ENCODE assay signal across 9 cellular contexts in the genomic region with DNA sequence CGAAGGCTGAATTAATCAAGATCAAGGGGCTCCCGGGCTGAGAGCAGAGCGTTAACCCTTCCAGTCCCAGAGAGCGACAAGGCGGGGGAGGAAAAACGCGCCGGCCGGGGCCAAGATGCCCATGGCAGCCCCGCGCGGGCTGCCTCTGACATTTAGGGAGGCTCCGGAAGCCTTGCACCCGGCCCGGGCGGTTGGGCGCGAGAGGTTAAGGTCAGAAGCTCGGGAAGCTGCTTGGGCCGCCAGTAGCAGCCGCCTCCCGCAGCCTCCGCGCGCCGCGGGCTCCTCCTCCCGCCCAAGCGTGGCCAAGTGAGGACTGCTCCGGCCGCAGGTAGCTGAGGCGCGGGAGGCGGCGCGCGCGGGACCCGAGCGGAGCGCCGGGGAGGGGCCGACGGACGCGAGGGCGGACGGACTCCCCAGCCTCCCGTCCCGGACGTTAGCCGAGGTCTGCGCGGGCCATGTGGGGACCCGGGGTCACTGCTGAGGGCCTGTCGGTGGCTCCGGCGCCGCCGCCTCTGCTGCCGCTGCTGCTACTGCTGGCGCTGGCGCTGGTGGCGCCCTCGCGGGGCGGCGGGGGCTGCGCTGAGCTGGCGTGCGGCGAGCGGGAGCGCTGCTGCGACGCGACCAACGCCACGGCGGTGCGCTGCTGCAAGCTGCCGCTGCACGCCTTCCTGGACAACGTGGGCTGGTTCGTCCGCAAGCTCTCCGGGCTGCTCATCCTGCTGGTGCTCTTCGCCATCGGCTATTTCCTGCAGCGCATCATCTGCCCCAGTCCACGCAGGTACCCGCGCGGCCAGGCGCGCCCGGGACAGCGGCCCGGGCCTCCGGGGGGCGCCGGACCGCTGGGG. TPM values are rescaled to one million over a fixed set of nuclear protein-coding genes. Genes with fewer than 3 reads are reported as not detected.
DNase-seq lines count a peak whose midpoint lies in the region; ATAC-seq and TF ChIP-seq lines count a peak whose summit lies in the region.
"Had no signal": no experiment of that assay in that cellular context is flagged by ENCODE, and none has a peak within 500 bp of the region (broad histone marks: within the 10 kb centered on the region; RNA-seq: fewer than 3 reads in every experiment).

C3orf80 (plus strand) TSS at position 242 of the 845 bp plus-strand sequence; CDS start at position 456, 214 bp downstream.

- peak within 1 kb of the TSS; percentile 73 for H3K4me3 Mint-ChIP-seq in activated naive CD8-positive, alpha-beta T cell treated with anti-CD3 and anti-CD28 coated beads for 36 hours
- peak within 1 kb of the TSS; percentile 74 for H3K4me3 Mint-ChIP-seq in progenitor cell of endocrine pancreas (ENCODE audit: low read depth)

- H3K27me3 ChIP-seq in HUES6 (ENCODE audit: control insufficient read depth, insufficient read depth, low read length) = peaks cover 93% of the 10 kb centered on the region
- H3K27me3 ChIP-seq in left ventricle myocardium inferior (ENCODE audit: low read depth) = peaks cover 55% of the 10 kb centered on the region

- peaks cover 10% of the 10 kb centered on the region for H3K4me1 Mint-ChIP-seq in activated naive CD8-positive, alpha-beta T cell treated with anti-CD3 and anti-CD28 coated beads for 36 hours
- H3K4me1 Mint-ChIP-seq in progenitor cell of endocrine pancreas (ENCODE audit: low read depth) = peaks cover 7% of the 10 kb centered on the region

- intact Hi-C loops in left ventricle myocardium inferior (cut with micrococcal nuclease) = no loop called here

- H3K36me3 Mint-ChIP-seq in activated naive CD8-positive, alpha-beta T cell treated with anti-CD3 and anti-CD28 coated beads for 36 hours = no peaks in the 10 kb centered on the region
- H3K36me3 Mint-ChIP-seq in progenitor cell of endocrine pancreas (ENCODE audit: insufficient read depth) = no peaks in the 10 kb centered on the region

- peak within 1 kb of the TSS; percentile 31 for H3K9ac ChIP-seq in HUES6 (ENCODE audit: low read length)

- H3K4me1 ChIP-seq in HUES6 (ENCODE audit: control insufficient read depth, insufficient read depth, low read length) (peaks cover 9% of the 10 kb centered on the region), left ventricle myocardium inferior (peaks cover 25% of the 10 kb centered on the region)

- DNase-seq in GDM1 (lab: John Stamatoyannopoulos, UW) = peak; percentile 19
- DNase-seq in RPMI7951 (ENCODE audit: low read depth) = peak; percentile 56
- peak; percentile 71 for DNase-seq in activated naive CD8-positive, alpha-beta T cell treated with anti-CD3 and anti-CD28 coated beads for 36 hours
- peak; percentile 36 for DNase-seq in left ventricle myocardium inferior
- DNase-seq in progenitor cell of endocrine pancreas (ENCODE audit: low spot score, unreplicated experiment) = peak; percentile 45
- no peak for DNase-seq in epidermal melanocyte (ENCODE audit: insufficient read length, low spot score)

- peak; percentile 86 for ATAC-seq in GM21717 (IDR thresholded peaks at IDR 0.05; ENCODE audit: unreplicated experiment)

- H3K9me3 Mint-ChIP-seq in activated naive CD8-positive, alpha-beta T cell treated with anti-CD3 and anti-CD28 coated beads for 36 hours = no peaks in the 10 kb centered on the region
- no peaks in the 10 kb centered on the region for H3K9me3 Mint-ChIP-seq in progenitor cell of endocrine pancreas (ENCODE audit: low read depth)

- H3K27ac Mint-ChIP-seq in activated naive CD8-positive, alpha-beta T cell treated with anti-CD3 and anti-CD28 coated beads for 36 hours = no peak within 1 kb of the TSS
- peak within 1 kb of the TSS; percentile 59 for H3K27ac Mint-ChIP-seq in progenitor cell of endocrine pancreas

- H3K36me3 ChIP-seq in HUES6 (ENCODE audit: control insufficient read depth, insufficient read depth, low read length) = no peaks in the 10 kb centered on the region
- no peaks in the 10 kb centered on the region for H3K36me3 ChIP-seq in left ventricle myocardium inferior

- peaks cover 64% of the 10 kb centered on the region for H3K27me3 Mint-ChIP-seq in activated naive CD8-positive, alpha-beta T cell treated with anti-CD3 and anti-CD28 coated beads for 36 hours
- peaks cover 65% of the 10 kb centered on the region for H3K27me3 Mint-ChIP-seq in progenitor cell of endocrine pancreas

- H3K27ac ChIP-seq in HUES6 (ENCODE audit: low read depth, low read length) (no peak within 1 kb of the TSS), left ventricle myocardium inferior (replicated peaks) (no peak within 1 kb of the TSS)
- H3K27ac ChIP-seq: epithelial cell of prostate had no signal

- H3K9me3 ChIP-seq in HUES6 (ENCODE audit: control insufficient read depth, insufficient read depth, low read depth, low read length) (no peaks in the 10 kb centered on the region), left ventricle myocardium inferior (replicated peaks) (no peaks in the 10 kb centered on the region)

- TF ChIP-seq CTCF in left ventricle myocardium inferior (IDR thresholded peaks at IDR 0.05; ENCODE audit: borderline replicate concordance) (peak; percentile 45), progenitor cell of endocrine pancreas (IDR thresholded peaks at IDR 0.05; ENCODE audit: unreplicated experiment) (peak; percentile 36)

- H3K4me3 ChIP-seq in HUES6 (ENCODE audit: low read depth, low read length) (peak within 1 kb of the TSS; percentile 65), left ventricle myocardium inferior (peak within 1 kb of the TSS; percentile 77)

RNA-seq across cellular contexts. Expression of gene C3orf80, which starts in this region (rescaled TPM):
- total RNA-seq in RPMI7951 (2014; rRNA removed; shearing (Covaris generic)) = 0.48 and 0.49 TPM in 2 replicates
- not detected for total RNA-seq in activated naive CD8-positive, alpha-beta T cell treated with anti-CD3 and anti-CD28 coated beads for 36 hours
- 0.14 TPM for total RNA-seq in left ventricle myocardium inferior
- total RNA-seq in progenitor cell of endocrine pancreas = 0.38 and 0.50 TPM in 2 replicates

Comparison
In these comparisons a context has a peak if more than half of its experiments do, and no peak if none do; other contexts are left out.
1. Peak in DNase-seq in RPMI7951; RNA of the gene not detected or under 1 TPM.
2. Peak in DNase-seq in activated naive CD8-positive, alpha-beta T cell treated with anti-CD3 and anti-CD28 coated beads for 36 hours; RNA of the gene not detected or under 1 TPM.
3. Peak in DNase-seq and H3K4me3 ChIP-seq in left ventricle myocardium inferior; RNA of the gene not detected or under 1 TPM.
4. Peak in DNase-seq in progenitor cell of endocrine pancreas; RNA of the gene not detected or under 1 TPM.